9 cellular contexts compared by ENCODE assay signal in the genomic region with DNA sequence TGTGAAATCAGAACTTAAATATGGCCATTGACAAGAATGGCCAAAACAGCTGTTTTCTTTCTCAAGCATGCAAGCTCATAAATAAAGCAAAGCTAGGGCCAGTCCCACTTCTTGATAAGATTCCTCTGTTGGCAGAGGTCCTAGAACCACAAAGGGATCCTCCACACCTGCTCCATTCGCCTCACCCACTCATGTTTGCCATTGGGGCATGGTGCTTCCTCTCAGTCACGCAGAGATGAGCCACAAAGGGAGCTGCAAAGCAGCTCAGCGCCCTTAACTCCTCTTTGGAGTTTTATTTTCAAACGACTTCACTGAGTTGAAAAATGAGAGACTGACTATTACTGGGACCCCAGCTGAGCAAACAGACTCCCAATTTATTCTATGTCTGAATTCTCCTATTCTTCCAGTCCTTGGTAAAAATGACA. TPM values are rescaled to one million over a fixed set of nuclear protein-coding genes. Genes with fewer than 3 reads are reported as not detected.
A peak's percentile ranks its signal among the peaks of the same experiment; 100 is the strongest.
DNase-seq lines count a peak whose midpoint lies in the region; ATAC-seq lines count a peak whose summit lies in the region.
"Had no signal": no experiment of that assay in that cellular context is flagged by ENCODE, and none has a peak within 500 bp of the region (broad histone marks: within the 10 kb centered on the region; RNA-seq: fewer than 3 reads in every experiment).

No MANE protein-coding gene starts in this region.

- DNase-seq in NCI-H1092 (lab: John Stamatoyannopoulos, UW) (peak; percentile 93), RPMI7951 (ENCODE audit: low read depth) (peak; percentile 93), glomerular visceral epithelial cell (ENCODE audit: extremely low spot score) (peak; percentile 27), foreskin melanocyte (no peak), NCI-H526 treated with DMSO at 0.1 percent for 48 hours (lab: John Stamatoyannopoulos, UW) (no peak)
- DNase-seq: activated naive CD4-positive, alpha-beta T cell treated with anti-CD3 and anti-CD28 coated beads for 36 hours; NCI-H446 had no signal

- peak overlapping the region; percentile 27 for H3K27ac ChIP-seq in temporal lobe (ENCODE audit: low read depth, low read length)

- ATAC-seq in HG02588 (IDR thresholded peaks at IDR 0.05; ENCODE audit: unreplicated experiment): no peak

RNA-seq across cellular contexts. Expression of gene MANSC1, which starts 16.6 kb away (rescaled TPM):
- 3.3 and 8.5 TPM in 2 replicates for total RNA-seq in RPMI7951 (2014; rRNA removed; shearing (Covaris generic))
- 2.5 TPM for total RNA-seq in temporal lobe

RNA-seq across cellular contexts. Expression of gene BORCS5, which starts 23.5 kb away (rescaled TPM):
- total RNA-seq in RPMI7951 (2014; rRNA removed; shearing (Covaris generic)): 7.8 and 12.5 TPM in 2 replicates
- total RNA-seq in temporal lobe: 17.9 TPM

Comparison
In these comparisons a context has a peak if more than half of its experiments do, and no peak if none do; other contexts are left out.
1. DNase-seq: peak in NCI-H1092 (single experiment), RPMI7951 (single experiment) and glomerular visceral epithelial cell (single experiment); none in foreskin melanocyte (single experiment) and NCI-H526 treated with DMSO at 0.1 percent for 48 hours (single experiment).